1 cellular context compared by ENCODE assay signal in genomic region chr6:131476362-131476761, GRCh38.
TF ChIP-seq lines count a peak whose summit lies in the region.

No MANE protein-coding gene starts in this region.

TF ChIP-seq in GM23338, 12 proteins besides CTCF, POLR2A, EP300 and RAD21 (continued from another document):
- TF ChIP-seq ZNF462 (CRISPR knock-in tag; IDR thresholded peaks at IDR 0.05) (no peak), EZH2phosphoT487 (IDR thresholded peaks at IDR 0.05; ENCODE audit: unreplicated experiment) (no peak), JUNB (IDR thresholded peaks at IDR 0.05; ENCODE audit: unreplicated experiment) (no peak), NANOG (IDR thresholded peaks at IDR 0.05; ENCODE audit: borderline replicate concordance) (no peak), CREB1 (CRISPR knock-in tag; IDR thresholded peaks at IDR 0.05; ENCODE audit: low read depth) (no peak), POLR2AphosphoS5 (IDR thresholded peaks at IDR 0.05; ENCODE audit: low read depth) (no peak), STAT1 (IDR thresholded peaks at IDR 0.05; ENCODE audit: unreplicated experiment) (no peak), EZH2 (IDR thresholded peaks at IDR 0.05; ENCODE audit: low read depth, unreplicated experiment) (no peak), ZNF114 (CRISPR knock-in tag; IDR thresholded peaks at IDR 0.05) (no peak), REST (IDR thresholded peaks at IDR 0.05; ENCODE audit: unreplicated experiment) (no peak), ZNF331 (CRISPR knock-in tag; IDR thresholded peaks at IDR 0.05; ENCODE audit: low read depth) (no peak)
